ENCODE assay signal across 1 cellular context in the genomic region with DNA sequence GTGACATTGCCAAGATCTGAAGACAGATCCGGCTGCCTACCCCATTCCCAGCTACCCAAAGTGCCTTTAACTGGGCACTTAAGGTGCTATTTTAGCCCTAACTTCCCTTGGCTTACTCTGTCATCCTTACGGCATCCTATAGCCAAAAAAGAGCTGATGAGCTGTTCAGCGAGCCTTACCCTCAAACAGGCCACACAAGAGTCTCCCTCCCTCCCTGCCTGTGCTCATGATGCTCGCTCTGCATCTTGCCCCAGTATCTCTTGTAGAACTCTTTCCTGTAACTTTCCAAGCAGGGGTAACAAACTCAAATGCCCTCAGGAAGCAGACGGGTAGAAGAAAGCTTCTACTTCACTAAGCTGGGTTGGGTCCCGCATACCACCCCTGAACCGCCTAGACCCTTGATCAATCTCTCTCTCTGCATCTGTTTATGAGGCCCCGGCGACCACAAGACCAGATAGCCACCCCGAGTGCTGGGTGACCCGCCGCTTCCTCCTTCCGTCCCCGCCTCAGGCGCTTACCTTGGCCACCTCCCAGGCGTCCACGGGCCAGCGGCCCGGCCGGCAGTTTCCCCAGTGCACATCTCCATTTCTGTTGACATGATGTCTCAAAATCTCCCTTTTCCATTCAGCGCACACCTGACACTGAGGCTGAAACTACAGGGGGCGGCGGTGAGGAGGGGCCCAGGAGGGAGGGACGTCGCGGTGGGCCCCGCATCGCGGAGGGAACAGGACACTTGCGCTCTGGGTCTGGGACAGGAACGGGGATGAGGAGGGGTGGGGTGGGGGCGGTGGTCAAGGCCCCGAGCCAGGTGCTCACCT.
TF ChIP-seq lines count a peak whose summit lies in the region.

No MANE protein-coding gene starts in this region.

TF ChIP-seq in H1, 55 proteins besides CTCF, POLR2A, EP300 and RAD21:
- TF ChIP-seq CTBP2 (IDR thresholded peaks at IDR 0.05; ENCODE audit: borderline replicate concordance, insufficient read depth, insufficient read length, low read length) (no peak), EZH2 (IDR thresholded peaks at IDR 0.05; ENCODE audit: low read depth, low read length, severe bottlenecking) (no peak)
